ENCODE assay signal across 29 cellular contexts in the genomic region with DNA sequence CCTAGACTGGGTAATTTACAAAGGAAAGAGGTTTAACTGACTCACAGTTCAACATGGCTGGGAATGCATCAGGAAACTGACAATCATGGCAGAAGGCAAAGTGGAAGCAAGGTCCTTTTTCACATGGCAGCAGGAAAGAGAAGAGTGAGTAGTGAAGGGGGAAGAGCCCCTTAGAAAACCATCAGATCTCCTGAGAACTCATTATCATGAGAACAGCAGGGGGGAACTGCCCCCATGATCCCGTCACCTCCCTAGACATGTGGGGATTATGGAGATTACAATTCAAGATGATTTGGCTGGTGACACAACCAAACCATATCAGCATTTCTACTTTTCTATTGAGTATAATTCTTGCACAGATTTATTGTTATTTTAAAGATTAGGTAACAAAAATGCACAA.
"Had no signal": no experiment of that assay in that cellular context is flagged by ENCODE, and none has a peak within 500 bp of the region (broad histone marks: within the 10 kb centered on the region; RNA-seq: fewer than 3 reads in every experiment).

No MANE protein-coding gene starts in this region.

- H3K27me3 ChIP-seq: gastrocnemius medialis, right atrium auricular region, suprapubic skin, transverse colon, upper lobe of right lung, uterus had no signal

- H3K4me1 Mint-ChIP-seq: memory B cell; mesothelial cell of epicardium; naive B cell; neural crest cell; stimulated activated naive CD8-positive, alpha-beta T cell treated with anti-CD3 and anti-CD28 coated beads, Interleukin-15, amount 100 ng/mL, for 72 hours had no signal

- H3K36me3 ChIP-seq: gastrocnemius medialis, prostate gland, right atrium auricular region, suprapubic skin, transverse colon, upper lobe of right lung, uterus had no signal

- H3K4me3 Mint-ChIP-seq: effector memory CD8-positive, alpha-beta T cell; memory B cell; mesothelial cell of epicardium; naive B cell; natural killer cell treated with Interleukin-12 subunit alpha and Interleukin-12 subunit beta and Interleukin-15 and Interleukin-18, amount 100 ng/mL, for 72 hours; neural crest cell; stimulated activated naive CD8-positive, alpha-beta T cell treated with anti-CD3 and anti-CD28 coated beads, Interleukin-15, amount 100 ng/mL, for 72 hours had no signal

- ATAC-seq: effector memory CD8-positive, alpha-beta T cell; gastrocnemius medialis; left lobe of liver; mucosa of descending colon; natural killer cell treated with Interleukin-12 subunit alpha and Interleukin-12 subunit beta and Interleukin-15 and Interleukin-18, amount 100 ng/mL, for 72 hours; sciatic nerve; stimulated activated naive CD8-positive, alpha-beta T cell treated with anti-CD3 and anti-CD28 coated beads, Interleukin-15, amount 100 ng/mL, for 72 hours; upper lobe of right lung had no signal

- H3K27ac Mint-ChIP-seq: effector memory CD8-positive, alpha-beta T cell; memory B cell; mesothelial cell of epicardium; naive B cell; natural killer cell treated with Interleukin-12 subunit alpha and Interleukin-12 subunit beta and Interleukin-15 and Interleukin-18, amount 100 ng/mL, for 72 hours; stimulated activated naive CD8-positive, alpha-beta T cell treated with anti-CD3 and anti-CD28 coated beads, Interleukin-15, amount 100 ng/mL, for 72 hours had no signal

- H3K27me3 Mint-ChIP-seq: effector memory CD8-positive, alpha-beta T cell; memory B cell; naive B cell; natural killer cell treated with Interleukin-12 subunit alpha and Interleukin-12 subunit beta and Interleukin-15 and Interleukin-18, amount 100 ng/mL, for 72 hours; stimulated activated naive CD8-positive, alpha-beta T cell treated with anti-CD3 and anti-CD28 coated beads, Interleukin-15, amount 100 ng/mL, for 72 hours had no signal

- DNase-seq: cortex of kidney; effector memory CD8-positive, alpha-beta T cell; foreskin fibroblast; gastrocnemius medialis; head of caudate nucleus; kidney; mucosa of descending colon; naive B cell; nucleus accumbens; stimulated activated CD4-positive, alpha-beta T cell treated with anti-CD3 and anti-CD28 coated beads, Interleukin-12 subunit alpha, Interleukin-12 subunit beta, amount 100 ng/mL, for 4 hours; stimulated activated CD4-positive, alpha-beta T cell treated with anti-CD3 and anti-CD28 coated beads, Interleukin-1b, Interleukin-23, amount 100 ng/mL, for 48 hours; stimulated activated CD4-positive, alpha-beta T cell treated with anti-CD3 and anti-CD28 coated beads, Interleukin-4, amount 100 ng/mL, for 1 hour; stimulated activated CD8-positive, alpha-beta memory T cell treated with anti-CD3 and anti-CD28 coated beads, Interleukin-4, amount 100 ng/mL, for 48 hours; stimulated activated naive CD4-positive, alpha-beta T cell; stimulated activated naive CD8-positive, alpha-beta T cell treated with anti-CD3 and anti-CD28 coated beads, Interleukin-15, amount 100 ng/mL, for 72 hours; transverse colon; upper lobe of right lung; uterus had no signal

- H3K9me3 ChIP-seq: gastrocnemius medialis, prostate gland, right atrium auricular region, suprapubic skin, transverse colon, upper lobe of right lung, uterus had no signal

- H3K4me2 ChIP-seq: smooth muscle cell had no signal

- H3K27ac ChIP-seq: gastrocnemius medialis, prostate gland, right atrium auricular region, suprapubic skin, transverse colon, upper lobe of right lung, uterus had no signal

- H3K36me3 Mint-ChIP-seq: memory B cell, mesothelial cell of epicardium had no signal

- H3K9me3 Mint-ChIP-seq: neural crest cell had no signal

- H3K4me1 ChIP-seq: gastrocnemius medialis, prostate gland, right atrium auricular region, suprapubic skin, transverse colon, upper lobe of right lung, uterus had no signal

- H3K4me3 ChIP-seq: gastrocnemius medialis, lung, mucosa of descending colon, prostate gland, right atrium auricular region, smooth muscle cell, suprapubic skin, transverse colon, upper lobe of right lung, uterus had no signal
